In the genomic region with DNA sequence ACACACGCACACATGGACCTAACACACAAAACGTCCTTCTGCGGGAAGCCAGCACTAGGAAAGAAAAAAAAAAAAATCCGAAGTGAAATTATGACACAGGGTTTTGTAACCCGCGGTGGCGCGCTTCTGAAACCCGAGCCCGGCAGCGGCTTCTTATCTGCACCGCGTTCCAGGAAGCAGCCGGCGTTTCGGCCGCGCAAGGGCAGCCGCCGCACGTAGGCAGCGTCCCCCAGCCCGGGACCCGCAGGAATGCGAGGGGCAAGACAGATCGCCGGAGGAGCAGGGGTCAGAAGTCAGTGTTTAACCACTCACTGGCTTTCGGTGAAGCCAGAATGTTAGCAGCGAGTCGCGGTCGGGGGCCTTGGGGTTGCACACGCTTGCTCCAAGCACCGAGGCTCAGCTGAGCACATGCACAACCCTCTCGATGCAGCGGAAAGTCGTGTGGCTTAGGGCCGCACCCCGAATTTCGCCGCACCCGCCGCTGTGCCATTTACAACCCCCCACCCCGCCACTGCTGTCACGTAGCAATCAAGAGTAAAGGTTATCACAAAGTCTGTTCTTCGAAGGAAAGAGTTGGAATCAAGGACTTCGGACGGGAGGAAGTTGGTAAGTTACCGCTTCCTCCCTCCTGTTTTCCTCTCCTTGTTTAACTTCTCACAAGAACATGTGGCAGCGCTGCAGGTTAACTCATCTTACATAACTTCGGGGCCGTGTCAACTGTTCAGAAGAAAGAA, we compare ENCODE assay signal across 8 cellular contexts.
DNase-seq lines count a peak whose midpoint lies in the region; ATAC-seq and TF ChIP-seq lines count a peak whose summit lies in the region.

No MANE protein-coding gene starts in this region.

- H3K4me3 ChIP-seq in choroid plexus epithelial cell (ENCODE audit: low read depth, low read length), result peak overlapping the region; percentile 51

- peak; percentile 54 for ATAC-seq in HG02571 (IDR thresholded peaks at IDR 0.05; ENCODE audit: unreplicated experiment)
- peak; percentile 78 for ATAC-seq in left colon

- intact Hi-C loops in left colon (cut with DNase I, micrococcal nuclease), result no loop called here

- DNase-seq in GM10266 (ENCODE audit: extremely low spot score) (peak; percentile 57), NCI-H2107 (lab: John Stamatoyannopoulos, UW) (peak; percentile 6), choroid plexus epithelial cell (ENCODE audit: low read depth) (peak; percentile 99), left colon (peak; percentile 89 to 90), NCI-H446 treated with DMSO at 0.1 percent for 48 hours (lab: John Stamatoyannopoulos, UW) (no peak)
- DNase-seq in activated CD4-positive, alpha-beta T cell treated with anti-CD3 and anti-CD28 coated beads for 4 hours, result peak; percentile 68 to 70
- peak; percentile 58 to 69 for DNase-seq in stimulated activated CD4-positive, alpha-beta T cell treated with anti-CD3 and anti-CD28 coated beads, Interleukin-1b, Interleukin-23, amount 100 ng/mL, for 4 hours (ENCODE audit: low read depth in 2 of 2)

- TF ChIP-seq CTCF in GM10266 (IDR thresholded peaks at IDR 0.05; ENCODE audit: control insufficient read depth, insufficient read depth, low read depth, missing control alignments) (no peak), choroid plexus epithelial cell (conservative IDR thresholded peaks at IDR 0.05; ENCODE audit: low read depth, low read length) (peak; percentile 2)
